20 cellular contexts compared by ENCODE assay signal in the genomic region with DNA sequence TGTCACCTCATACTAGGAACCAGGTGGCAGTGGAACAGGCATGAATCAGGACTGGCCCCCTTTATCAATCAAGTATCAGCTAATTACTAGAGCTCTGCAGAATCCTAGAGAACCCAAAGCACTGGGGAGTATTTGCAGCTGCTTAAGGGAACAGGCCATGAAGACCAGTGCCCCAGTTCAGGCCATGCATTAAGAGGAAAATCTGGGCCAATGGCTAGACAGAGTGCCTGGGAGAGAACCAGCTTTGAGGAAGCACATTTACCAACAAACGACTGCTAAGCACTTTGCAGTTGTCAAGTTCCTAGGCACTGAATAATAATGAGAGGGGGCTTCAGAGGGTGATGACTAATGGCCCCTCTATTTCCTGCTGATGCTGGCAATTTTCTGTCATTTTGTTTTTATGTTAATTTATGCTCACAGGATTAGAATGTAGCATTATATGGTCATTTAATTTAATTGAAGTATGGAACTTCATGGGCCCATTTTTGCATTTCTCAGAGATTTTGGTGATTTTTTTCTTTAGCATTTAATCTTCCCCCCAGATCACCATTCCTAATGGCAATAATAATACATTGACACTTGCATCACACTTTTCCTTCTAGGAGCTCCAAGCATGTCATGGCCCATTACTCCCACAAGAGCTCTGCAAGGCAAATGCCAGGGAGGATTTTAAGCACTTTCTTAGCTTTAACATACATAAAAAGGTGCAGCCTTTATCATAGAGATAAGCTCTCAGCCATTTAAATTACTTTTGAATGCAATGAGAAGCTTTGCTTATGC.
A peak's percentile ranks its signal among the peaks of the same experiment; 100 is the strongest.
DNase-seq lines count a peak whose midpoint lies in the region; ATAC-seq, FAIRE-seq and TF ChIP-seq lines count a peak whose summit lies in the region.
"Had no signal": no experiment of that assay in that cellular context is flagged by ENCODE, and none has a peak within 500 bp of the region (broad histone marks: within the 10 kb centered on the region; RNA-seq: fewer than 3 reads in every experiment).

No MANE protein-coding gene starts in this region.

- H3K27me3 ChIP-seq in HUES48 (ENCODE audit: control insufficient read depth, insufficient read depth, low read length), result no peaks in the 10 kb centered on the region
- H3K27me3 ChIP-seq in H1 (replicated peaks in 1 of 4; ENCODE audit: control insufficient read depth in 3 of 4, extremely low read depth in 1 of 4, insufficient read depth in 3 of 4, low read length in 3 of 4), result no peaks in the 10 kb centered on the region
- H3K27me3 ChIP-seq: brain microvascular endothelial cell, left lung had no signal

- H3K18ac ChIP-seq in H1 (ENCODE audit: extremely low read depth, low read length), result peak overlapping the region; percentile 66

- H3K23ac ChIP-seq in H1 (ENCODE audit: insufficient read length), result no peak overlapping the region

- no peaks in the 10 kb centered on the region for H3K36me3 Mint-ChIP-seq in nephron (ENCODE audit: low read depth)
- no peaks in the 10 kb centered on the region for H3K36me3 Mint-ChIP-seq in activated CD8-positive, alpha-beta T cell treated with anti-CD3 and anti-CD28 coated beads for 36 hours (ENCODE audit: low read depth)
- no peaks in the 10 kb centered on the region for H3K36me3 Mint-ChIP-seq in progenitor cell of endocrine pancreas (ENCODE audit: insufficient read depth)
- H3K36me3 Mint-ChIP-seq: activated CD8-positive, alpha-beta memory T cell treated with anti-CD3 and anti-CD28 coated beads, Interleukin-2, amount 10 ng/mL, durations not matched to agents 7 days and 5 days; activated naive CD8-positive, alpha-beta T cell treated with anti-CD3 and anti-CD28 coated beads for 36 hours had no signal

- ATAC-seq in GM21526 (IDR thresholded peaks at IDR 0.05; ENCODE audit: low FRiP score, unreplicated experiment), result no peak
- no peak for ATAC-seq in activated CD8-positive, alpha-beta T cell treated with anti-CD3 and anti-CD28 coated beads for 36 hours
- ATAC-seq: activated CD4-positive, alpha-beta T cell treated with anti-CD3 and anti-CD28 coated beads for 36 hours; activated CD8-positive, alpha-beta memory T cell treated with anti-CD3 and anti-CD28 coated beads, Interleukin-2, amount 10 ng/mL, durations not matched to agents 7 days and 5 days; activated T-helper 17 cell treated with anti-CD3 and anti-CD28 coated beads, Interleukin-2, amount 50 U/mL, for 72 hours; left lung; mucosa of descending colon had no signal

- H2AK5ac ChIP-seq in H1 (ENCODE audit: low read depth, low read length), result no peak overlapping the region

- no peak for TF ChIP-seq CTCF in H1 (IDR thresholded peaks at IDR 0.05; ENCODE audit: control extremely low read depth in 1 of 3, insufficient read depth in 1 of 3, low read depth in 1 of 3, low read length in 3 of 3)
- no peak for TF ChIP-seq CTCF in nephron (IDR thresholded peaks at IDR 0.05; ENCODE audit: unreplicated experiment in 3 of 3)
- no peak for TF ChIP-seq CTCF in activated CD8-positive, alpha-beta T cell treated with anti-CD3 and anti-CD28 coated beads for 36 hours (IDR thresholded peaks at IDR 0.05)
- TF ChIP-seq CTCF in progenitor cell of endocrine pancreas (IDR thresholded peaks at IDR 0.05; ENCODE audit: unreplicated experiment), result no peak

- H3K36me3 ChIP-seq in HUES48 (ENCODE audit: control insufficient read depth, insufficient read depth, low read length), result no peaks in the 10 kb centered on the region
- H3K36me3 ChIP-seq in H1 (ENCODE audit: control insufficient read depth in 2 of 4, insufficient read depth in 4 of 4, low read length in 3 of 4), result 0 out of 8 replicates have a peak, but pooled peaks cover 0 to 3% (median 0%) of the 10 kb centered on the region in 4 experiments
- H3K36me3 ChIP-seq: brain microvascular endothelial cell, left lung had no signal

- peak overlapping the region; percentile 20 for H4K91ac ChIP-seq in H1 (replicated peaks; ENCODE audit: insufficient read length, low read length)

- TF ChIP-seq RAD21 in H1 (IDR thresholded peaks at IDR 0.05 in 1 of 2, conservative IDR thresholded peaks at IDR 0.05 in 1 of 2; ENCODE audit: low read depth in 2 of 2, low read length in 2 of 2), result no peak

- H3K4me1 Mint-ChIP-seq in nephron (peaks cover 28% of the 10 kb centered on the region), progenitor cell of endocrine pancreas (ENCODE audit: low read depth) (peaks cover 21% of the 10 kb centered on the region)
- no peaks in the 10 kb centered on the region for H3K4me1 Mint-ChIP-seq in activated CD8-positive, alpha-beta T cell treated with anti-CD3 and anti-CD28 coated beads for 36 hours (ENCODE audit: low read depth)
- H3K4me1 Mint-ChIP-seq: activated CD4-positive, alpha-beta T cell treated with anti-CD3 and anti-CD28 coated beads for 36 hours; activated CD8-positive, alpha-beta memory T cell treated with anti-CD3 and anti-CD28 coated beads, Interleukin-2, amount 10 ng/mL, durations not matched to agents 7 days and 5 days; activated T-helper 17 cell treated with anti-CD3 and anti-CD28 coated beads, Interleukin-2, amount 50 U/mL, for 72 hours had no signal

- peak overlapping the region; percentile 14; the same call in 1 of the 2 replicates for H2AFZ ChIP-seq in H1 (ENCODE audit: low read length)

- no peak overlapping the region; a peak in 1 of 4 replicates for H3K4me2 ChIP-seq in H1 (ENCODE audit: insufficient read depth in 1 of 2, low read depth in 2 of 2, low read length in 2 of 2)

- H3K4me3 Mint-ChIP-seq in nephron (no peak overlapping the region), progenitor cell of endocrine pancreas (ENCODE audit: low read depth) (no peak overlapping the region)
- no peak overlapping the region for H3K4me3 Mint-ChIP-seq in activated CD8-positive, alpha-beta T cell treated with anti-CD3 and anti-CD28 coated beads for 36 hours
- H3K4me3 Mint-ChIP-seq: activated CD4-positive, alpha-beta T cell treated with anti-CD3 and anti-CD28 coated beads for 36 hours; activated CD8-positive, alpha-beta memory T cell treated with anti-CD3 and anti-CD28 coated beads, Interleukin-2, amount 10 ng/mL, durations not matched to agents 7 days and 5 days; activated naive CD8-positive, alpha-beta T cell treated with anti-CD3 and anti-CD28 coated beads for 36 hours; activated T-helper 17 cell treated with anti-CD3 and anti-CD28 coated beads, Interleukin-2, amount 50 U/mL, for 72 hours had no signal

- H3K9me3 ChIP-seq in HUES48 (ENCODE audit: control insufficient read depth, insufficient read depth, low read length), result peaks cover 6% of the 10 kb centered on the region; the same call in 1 of the 2 replicates
- 0 out of 4 replicates have a peak, but pooled peaks cover 0 to 4% of the 10 kb centered on the region in 2 experiments for H3K9me3 ChIP-seq in H1 (ENCODE audit: insufficient read depth in 2 of 2, low read depth in 1 of 2, low read length in 1 of 2)
- H3K9me3 ChIP-seq: left lung, mucosa of descending colon had no signal

- H2BK20ac ChIP-seq in H1 (ENCODE audit: low read length), result peak overlapping the region; percentile 10; the same call in 1 of the 2 replicates

- peaks cover 15% of the 10 kb centered on the region for H3K4me1 ChIP-seq in HUES48 (ENCODE audit: control insufficient read depth, insufficient read depth, low read length)
- peaks cover 0 to 16% (median 4%) of the 10 kb centered on the region in 4 experiments; a peak in 3 of 7 replicates for H3K4me1 ChIP-seq in H1 (replicated peaks in 1 of 4; ENCODE audit: control insufficient read depth in 3 of 4, insufficient read depth in 4 of 4, low read length in 3 of 4)
- H3K4me1 ChIP-seq: left lung had no signal

- POLR2A ChIA-PET in H1 (lab: Charles Lee; ENCODE audit: partially characterized antibody), result interaction anchor here (0.6 kb wide), 1 partner anchor 115 kb away, joined by 4 read pairs; no protein-coding TSS in a partner anchor
- POLR2A ChIA-PET in activated CD8-positive, alpha-beta T cell treated with anti-CD3 and anti-CD28 coated beads for 36 hours (lab: Charles Lee), result no interaction called here

- H4K8ac ChIP-seq in H1 (ENCODE audit: extremely low read depth, insufficient read depth, low read length), result no peak overlapping the region

- H3K79me2 ChIP-seq in H1 (ENCODE audit: control insufficient read depth in 1 of 2, insufficient read depth in 2 of 2, low read length in 2 of 2), result no peaks in the 10 kb centered on the region

- no peak overlapping the region; the same call in 1 of the 2 replicates for H2BK15ac ChIP-seq in H1 (ENCODE audit: low read length)

- in situ Hi-C loops in ACHN (cut with HindIII; ENCODE audit: low pct_ligation_motif_present, low pct_unique_long_range_greater_than_20kb, low sequenced_read_pairs), result no loop called here

- H3K27ac Mint-ChIP-seq in nephron, result peak overlapping the region in 2 of 3 experiments; percentile 2 to 16
- no peak overlapping the region for H3K27ac Mint-ChIP-seq in activated CD8-positive, alpha-beta T cell treated with anti-CD3 and anti-CD28 coated beads for 36 hours
- no peak overlapping the region for H3K27ac Mint-ChIP-seq in progenitor cell of endocrine pancreas
- H3K27ac Mint-ChIP-seq: activated CD4-positive, alpha-beta T cell treated with anti-CD3 and anti-CD28 coated beads for 36 hours; activated CD8-positive, alpha-beta memory T cell treated with anti-CD3 and anti-CD28 coated beads, Interleukin-2, amount 10 ng/mL, durations not matched to agents 7 days and 5 days; activated naive CD8-positive, alpha-beta T cell treated with anti-CD3 and anti-CD28 coated beads for 36 hours; activated T-helper 17 cell treated with anti-CD3 and anti-CD28 coated beads, Interleukin-2, amount 50 U/mL, for 72 hours had no signal

- no peaks in the 10 kb centered on the region for H3K79me1 ChIP-seq in H1 (ENCODE audit: low read depth, low read length)

- H4K5ac ChIP-seq in H1 (ENCODE audit: insufficient read length, low read depth, low read length), result no peak overlapping the region

- peak; percentile 32 for DNase-seq in ACHN
- DNase-seq in H1 (ENCODE audit: low read depth in 1 of 2, low spot score in 2 of 2), result no peak
- no peak for DNase-seq in activated CD8-positive, alpha-beta T cell treated with anti-CD3 and anti-CD28 coated beads for 36 hours
- DNase-seq in RPMI8226, result no peak
- no peak for DNase-seq in progenitor cell of endocrine pancreas (ENCODE audit: low spot score, unreplicated experiment)
- DNase-seq: activated CD4-positive, alpha-beta T cell treated with anti-CD3 and anti-CD28 coated beads for 36 hours; activated CD8-positive, alpha-beta memory T cell treated with anti-CD3 and anti-CD28 coated beads, Interleukin-2, amount 10 ng/mL, durations not matched to agents 7 days and 5 days; activated naive CD8-positive, alpha-beta T cell treated with anti-CD3 and anti-CD28 coated beads for 36 hours; brain microvascular endothelial cell; effector memory CD4-positive, alpha-beta T cell; left lung; mucosa of descending colon; NCI-H1105 treated with DMSO at 0.1 percent for 48 hours; NCI-H748 treated with DMSO at 0.1 percent for 48 hours; stimulated activated CD4-positive, alpha-beta T cell treated with anti-CD3 and anti-CD28 coated beads, Interleukin-12 subunit alpha, Interleukin-12 subunit beta, amount 100 ng/mL, for 4 hours; stimulated activated CD8-positive, alpha-beta memory T cell treated with anti-CD3 and anti-CD28 coated beads, Interleukin-4, amount 100 ng/mL, for 48 hours had no signal

- no peak for TF ChIP-seq EP300 in H1 (IDR thresholded peaks at IDR 0.05; ENCODE audit: borderline replicate concordance in 1 of 2, low read depth in 2 of 2, low read length in 2 of 2)

- no peaks in the 10 kb centered on the region for H4K20me1 ChIP-seq in H1 (replicated peaks in 1 of 2; ENCODE audit: control insufficient read depth in 1 of 2, insufficient read depth in 2 of 2, low read length in 2 of 2)

- 42% methylated on average over 1 of the region's 1 CpG; no CpG with 5 or more reads in 1 of the 2 experiments for WGBS in H1 (ENCODE audit: extremely low coverage in 1 of 2, insufficient coverage in 1 of 2, insufficient read length in 1 of 2, insufficient replicate concordance in 2 of 2, low coverage in 1 of 2, low lambda C conversion rate in 2 of 2, missing lambda C conversion rate in 1 of 2), 2 experiments

- no peak overlapping the region for H3K14ac ChIP-seq in H1 (ENCODE audit: insufficient read length)

- CTCF ChIA-PET in H1 (lab: Charles Lee; ENCODE audit: partially characterized antibody), result interaction anchor here (0.5 to 1.2 kb wide), 5 partner anchors 10 to 490 kb away, joined by 3 to 5 read pairs (median 3); no protein-coding TSS in a partner anchor
- CTCF ChIA-PET in activated CD8-positive, alpha-beta T cell treated with anti-CD3 and anti-CD28 coated beads for 36 hours (lab: Charles Lee), result interaction anchor here (1.6 kb wide), 1 partner anchor 36 kb away, joined by 3 read pairs; no protein-coding TSS in a partner anchor

- peak overlapping the region; percentile 80 for H2BK120ac ChIP-seq in H1 (replicated peaks; ENCODE audit: low read depth, low read length)

- H2BK12ac ChIP-seq in H1 (ENCODE audit: low read depth, low read length), result peak overlapping the region; percentile 13; the same call in 1 of the 2 replicates

- no peak for FAIRE-seq in H1 (lab: Jason Lieb, UNC)

- no peaks in the 10 kb centered on the region for H3K27me3 Mint-ChIP-seq in nephron (ENCODE audit: low read depth)
- H3K27me3 Mint-ChIP-seq in activated CD8-positive, alpha-beta T cell treated with anti-CD3 and anti-CD28 coated beads for 36 hours, result peaks cover 7% of the 10 kb centered on the region
- H3K27me3 Mint-ChIP-seq in progenitor cell of endocrine pancreas, result no peaks in the 10 kb centered on the region
- H3K27me3 Mint-ChIP-seq: activated CD4-positive, alpha-beta T cell treated with anti-CD3 and anti-CD28 coated beads for 36 hours; activated T-helper 17 cell treated with anti-CD3 and anti-CD28 coated beads, Interleukin-2, amount 50 U/mL, for 72 hours had no signal

- no peak overlapping the region for H3K9ac ChIP-seq in HUES48 (ENCODE audit: low read depth, low read length)
- H3K9ac ChIP-seq in H1 (replicated peaks in 1 of 4; ENCODE audit: extremely low read depth in 1 of 4, low read depth in 3 of 4, low read length in 3 of 4), result no peak overlapping the region

- H3K9me3 Mint-ChIP-seq in nephron (peaks cover 2% of the 10 kb centered on the region), progenitor cell of endocrine pancreas (ENCODE audit: low read depth) (no peaks in the 10 kb centered on the region)
- no peaks in the 10 kb centered on the region for H3K9me3 Mint-ChIP-seq in activated CD8-positive, alpha-beta T cell treated with anti-CD3 and anti-CD28 coated beads for 36 hours
- H3K9me3 Mint-ChIP-seq: activated naive CD8-positive, alpha-beta T cell treated with anti-CD3 and anti-CD28 coated beads for 36 hours; activated T-helper 17 cell treated with anti-CD3 and anti-CD28 coated beads, Interleukin-2, amount 50 U/mL, for 72 hours had no signal

- H3K4me3 ChIP-seq in HUES48 (ENCODE audit: low read depth, low read length) (no peak overlapping the region), H1 (ENCODE audit: extremely low read depth in 1 of 4, insufficient read depth in 2 of 4, low read depth in 3 of 4, low read length in 4 of 4) (no peak overlapping the region)
- H3K4me3 ChIP-seq: left lung, mucosa of descending colon had no signal

- H3K27ac ChIP-seq in HUES48 (ENCODE audit: low read depth, low read length), result peak overlapping the region; percentile 87
- H3K27ac ChIP-seq in H1 (ENCODE audit: low read depth, low read length), result no peak overlapping the region
- H3K27ac ChIP-seq: brain microvascular endothelial cell, left lung had no signal

- no peak overlapping the region for H3K56ac ChIP-seq in H1 (replicated peaks; ENCODE audit: insufficient read length, low read depth, low read length)

- H3K4ac ChIP-seq in H1 (replicated peaks; ENCODE audit: insufficient read length, low read depth, low read length), result no peak overlapping the region

- H3K23me2 ChIP-seq in H1 (ENCODE audit: low read depth, low read length), result no peaks in the 10 kb centered on the region

- peak overlapping the region; percentile 47; the same call in 1 of the 2 replicates for H2BK5ac ChIP-seq in H1 (ENCODE audit: low read depth, low read length)

- intact Hi-C loops in activated CD8-positive, alpha-beta T cell treated with anti-CD3 and anti-CD28 coated beads for 36 hours (cut with micrococcal nuclease), result loop anchor here (10.0 kb wide), 1 partner anchor 174 kb away; no protein-coding TSS in a partner anchor

- no peak for TF ChIP-seq POLR2A in H1 (IDR thresholded peaks at IDR 0.05; ENCODE audit: control extremely low read depth in 1 of 2, low read depth in 2 of 2, low read length in 2 of 2)

Comparison
In these comparisons a context has a peak if more than half of its experiments do, and no peak if none do; other contexts are left out.
1. H3K27ac Mint-ChIP-seq: peak in nephron (2 of 3); none in activated CD8-positive, alpha-beta T cell treated with anti-CD3 and anti-CD28 coated beads for 36 hours (single experiment) and progenitor cell of endocrine pancreas (single experiment).